In genomic region chr17:49386373-49386772, GRCh38 we compare ENCODE assay signal across 14 cellular contexts. TPM values are rescaled to one million over a fixed set of nuclear protein-coding genes. Genes with fewer than 3 reads are reported as not detected.
DNase-seq lines count a peak whose midpoint lies in the region; ATAC-seq and TF ChIP-seq lines count a peak whose summit lies in the region.
"Had no signal": no experiment of that assay in that cellular context is flagged by ENCODE, and none has a peak within 500 bp of the region (broad histone marks: within the 10 kb centered on the region; RNA-seq: fewer than 3 reads in every experiment).

No MANE protein-coding gene starts in this region.

- H3K4me3 Mint-ChIP-seq in activated CD4-positive, alpha-beta T cell treated with anti-CD3 and anti-CD28 coated beads, Interleukin-2, amount 10 ng/mL, durations not matched to agents 7 days and 5 days, result no peak overlapping the region
- no peak overlapping the region for H3K4me3 Mint-ChIP-seq in activated CD4-positive, alpha-beta T cell treated with anti-CD3 and anti-CD28 coated beads for 36 hours
- H3K4me3 Mint-ChIP-seq in activated B cell treated with CpG ODN at 0.5 μM for 24 hours, result no peak overlapping the region
- H3K4me3 Mint-ChIP-seq in neural crest cell, result no peak overlapping the region
- no peak overlapping the region for H3K4me3 Mint-ChIP-seq in activated naive CD4-positive, alpha-beta T cell treated with anti-CD3 and anti-CD28 coated beads, Interleukin-2, amount 10 ng/mL, durations not matched to agents 7 days and 5 days
- H3K4me3 Mint-ChIP-seq: CD4-positive, alpha-beta T cell; GM23338 had no signal

- H3K9me3 ChIP-seq in BLaER1, result no peaks in the 10 kb centered on the region

- peak overlapping the region; percentile 91; the same call in 1 of the 2 replicates for H3K27ac ChIP-seq in BLaER1
- H3K27ac ChIP-seq: 22Rv1, HL-60 had no signal

- no peak for ATAC-seq in activated CD4-positive, alpha-beta T cell treated with anti-CD3 and anti-CD28 coated beads for 36 hours
- ATAC-seq in activated B cell treated with CpG ODN at 0.5 μM for 24 hours (ENCODE audit: low read depth), result no peak
- ATAC-seq: GM23338 had no signal

- no peak for DNase-seq in activated CD4-positive, alpha-beta T cell treated with anti-CD3 and anti-CD28 coated beads, Interleukin-2, amount 10 ng/mL, durations not matched to agents 7 days and 5 days
- no peak for DNase-seq in activated CD4-positive, alpha-beta T cell treated with anti-CD3 and anti-CD28 coated beads for 36 hours
- DNase-seq in activated B cell treated with CpG ODN at 0.5 μM for 24 hours, result no peak
- DNase-seq in neural crest cell (ENCODE audit: low read depth, low spot score), result no peak
- no peak for DNase-seq in activated naive CD4-positive, alpha-beta T cell treated with anti-CD3 and anti-CD28 coated beads, Interleukin-2, amount 10 ng/mL, durations not matched to agents 7 days and 5 days
- no peak for DNase-seq in NCI-H2227 (lab: John Stamatoyannopoulos, UW; ENCODE audit: unreplicated experiment)
- no peak for DNase-seq in G401 (ENCODE audit: low spot score)
- DNase-seq: CD4-positive, alpha-beta T cell; DMS79; H7 had no signal

- H3K4me1 Mint-ChIP-seq in activated CD4-positive, alpha-beta T cell treated with anti-CD3 and anti-CD28 coated beads, Interleukin-2, amount 10 ng/mL, durations not matched to agents 7 days and 5 days, result peaks cover 47% of the 10 kb centered on the region
- peaks cover 42% of the 10 kb centered on the region for H3K4me1 Mint-ChIP-seq in activated CD4-positive, alpha-beta T cell treated with anti-CD3 and anti-CD28 coated beads for 36 hours
- peaks cover 66% of the 10 kb centered on the region for H3K4me1 Mint-ChIP-seq in activated B cell treated with CpG ODN at 0.5 μM for 24 hours
- H3K4me1 Mint-ChIP-seq in neural crest cell, result peaks cover 35% of the 10 kb centered on the region
- peaks cover 52% of the 10 kb centered on the region for H3K4me1 Mint-ChIP-seq in activated naive CD4-positive, alpha-beta T cell treated with anti-CD3 and anti-CD28 coated beads, Interleukin-2, amount 10 ng/mL, durations not matched to agents 7 days and 5 days

- H4K20me1 ChIP-seq in BLaER1, result no peaks in the 10 kb centered on the region

- H3K9ac ChIP-seq in BLaER1, result no peak overlapping the region

- H3K4me3 ChIP-seq in BLaER1, result no peak overlapping the region
- H3K4me3 ChIP-seq: GM23338 had no signal

- no peaks in the 10 kb centered on the region for H3K36me3 ChIP-seq in BLaER1

- CTCF ChIA-PET in activated CD4-positive, alpha-beta T cell treated with anti-CD3 and anti-CD28 coated beads, Interleukin-2, amount 10 ng/mL, durations not matched to agents 7 days and 5 days (lab: Charles Lee), result interaction anchor here (1.0 to 1.5 kb wide), 3 partner anchors 11 to 18 kb away, joined by 3 to 9 read pairs (median 3); no protein-coding TSS in a partner anchor
- CTCF ChIA-PET in activated CD4-positive, alpha-beta T cell treated with anti-CD3 and anti-CD28 coated beads for 36 hours (lab: Charles Lee), result interaction anchor here (1.0 to 2.5 kb wide), 6 partner anchors 18 to 94 kb away, joined by 3 to 7 read pairs (median 3); no protein-coding TSS in a partner anchor
- CTCF ChIA-PET in activated B cell treated with CpG ODN at 0.5 μM for 24 hours (lab: Charles Lee), result interaction anchor here (0.7 to 1.4 kb wide), 4 partner anchors 13 to 206 kb away, joined by 3 to 4 read pairs (median 3); no protein-coding TSS in a partner anchor
- CTCF ChIA-PET in activated naive CD4-positive, alpha-beta T cell treated with anti-CD3 and anti-CD28 coated beads, Interleukin-2, amount 10 ng/mL, durations not matched to agents 7 days and 5 days (lab: Charles Lee), result interaction anchor here (1.3 to 1.9 kb wide), 2 partner anchors 15 to 18 kb away, joined by 3 to 10 read pairs; no protein-coding TSS in a partner anchor

- no peak overlapping the region; the same call in 1 of the 2 replicates for H3K4me2 ChIP-seq in BLaER1
- H3K4me2 ChIP-seq: GM23338 had no signal

- H3K27me3 ChIP-seq in BLaER1, result no peaks in the 10 kb centered on the region

- no peak for TF ChIP-seq CTCF in activated B cell treated with CpG ODN at 0.5 μM for 24 hours (IDR thresholded peaks at IDR 0.05)
- TF ChIP-seq CTCF in neural crest cell (conservative IDR thresholded peaks at IDR 0.05), result no peak

- intact Hi-C loops in activated CD4-positive, alpha-beta T cell treated with anti-CD3 and anti-CD28 coated beads for 36 hours (cut with DNase I, micrococcal nuclease), result no loop called here
- intact Hi-C loops in activated B cell treated with CpG ODN at 0.5 μM for 24 hours (cut with micrococcal nuclease), result no loop called here

- H3K9me3 Mint-ChIP-seq in activated CD4-positive, alpha-beta T cell treated with anti-CD3 and anti-CD28 coated beads, Interleukin-2, amount 10 ng/mL, durations not matched to agents 7 days and 5 days, result no peaks in the 10 kb centered on the region
- no peaks in the 10 kb centered on the region for H3K9me3 Mint-ChIP-seq in activated CD4-positive, alpha-beta T cell treated with anti-CD3 and anti-CD28 coated beads for 36 hours (ENCODE audit: low read depth)
- no peaks in the 10 kb centered on the region for H3K9me3 Mint-ChIP-seq in activated B cell treated with CpG ODN at 0.5 μM for 24 hours
- peaks cover 3% of the 10 kb centered on the region for H3K9me3 Mint-ChIP-seq in neural crest cell
- peaks cover 4% of the 10 kb centered on the region for H3K9me3 Mint-ChIP-seq in activated naive CD4-positive, alpha-beta T cell treated with anti-CD3 and anti-CD28 coated beads, Interleukin-2, amount 10 ng/mL, durations not matched to agents 7 days and 5 days
- H3K9me3 Mint-ChIP-seq: CD4-positive, alpha-beta T cell; GM23338 had no signal

- H3K27ac Mint-ChIP-seq in activated CD4-positive, alpha-beta T cell treated with anti-CD3 and anti-CD28 coated beads, Interleukin-2, amount 10 ng/mL, durations not matched to agents 7 days and 5 days, result peak overlapping the region; percentile 69
- H3K27ac Mint-ChIP-seq in activated CD4-positive, alpha-beta T cell treated with anti-CD3 and anti-CD28 coated beads for 36 hours, result no peak overlapping the region
- H3K27ac Mint-ChIP-seq in activated B cell treated with CpG ODN at 0.5 μM for 24 hours, result peak overlapping the region; percentile 35
- H3K27ac Mint-ChIP-seq in neural crest cell (ENCODE audit: unreplicated experiment), result peak overlapping the region; percentile 50
- no peak overlapping the region for H3K27ac Mint-ChIP-seq in activated naive CD4-positive, alpha-beta T cell treated with anti-CD3 and anti-CD28 coated beads, Interleukin-2, amount 10 ng/mL, durations not matched to agents 7 days and 5 days
- H3K27ac Mint-ChIP-seq: GM23338 had no signal

- in situ Hi-C loops in G401 (cut with HindIII; ENCODE audit: low sequenced_read_pairs), result no loop called here

- H3K36me3 Mint-ChIP-seq in activated CD4-positive, alpha-beta T cell treated with anti-CD3 and anti-CD28 coated beads, Interleukin-2, amount 10 ng/mL, durations not matched to agents 7 days and 5 days (ENCODE audit: low read depth), result peaks cover 1% of the 10 kb centered on the region
- no peaks in the 10 kb centered on the region for H3K36me3 Mint-ChIP-seq in activated CD4-positive, alpha-beta T cell treated with anti-CD3 and anti-CD28 coated beads for 36 hours (ENCODE audit: low read depth)
- no peaks in the 10 kb centered on the region for H3K36me3 Mint-ChIP-seq in activated B cell treated with CpG ODN at 0.5 μM for 24 hours (ENCODE audit: low read depth)
- H3K36me3 Mint-ChIP-seq in neural crest cell (ENCODE audit: low read depth), result no peaks in the 10 kb centered on the region
- H3K36me3 Mint-ChIP-seq in activated naive CD4-positive, alpha-beta T cell treated with anti-CD3 and anti-CD28 coated beads, Interleukin-2, amount 10 ng/mL, durations not matched to agents 7 days and 5 days, result peaks cover 19% of the 10 kb centered on the region

- peaks cover 80% of the 10 kb centered on the region for H3K4me1 ChIP-seq in BLaER1

- H3K27me3 Mint-ChIP-seq in activated CD4-positive, alpha-beta T cell treated with anti-CD3 and anti-CD28 coated beads, Interleukin-2, amount 10 ng/mL, durations not matched to agents 7 days and 5 days, result peaks cover 3% of the 10 kb centered on the region
- no peaks in the 10 kb centered on the region for H3K27me3 Mint-ChIP-seq in activated CD4-positive, alpha-beta T cell treated with anti-CD3 and anti-CD28 coated beads for 36 hours
- H3K27me3 Mint-ChIP-seq in activated B cell treated with CpG ODN at 0.5 μM for 24 hours, result no peaks in the 10 kb centered on the region
- no peaks in the 10 kb centered on the region for H3K27me3 Mint-ChIP-seq in neural crest cell (ENCODE audit: low read depth)
- H3K27me3 Mint-ChIP-seq in activated naive CD4-positive, alpha-beta T cell treated with anti-CD3 and anti-CD28 coated beads, Interleukin-2, amount 10 ng/mL, durations not matched to agents 7 days and 5 days, result peaks cover 30% of the 10 kb centered on the region
- H3K27me3 Mint-ChIP-seq: CD4-positive, alpha-beta T cell had no signal

- POLR2A ChIA-PET in activated CD4-positive, alpha-beta T cell treated with anti-CD3 and anti-CD28 coated beads, Interleukin-2, amount 10 ng/mL, durations not matched to agents 7 days and 5 days (lab: Charles Lee), result no interaction called here
- POLR2A ChIA-PET in activated CD4-positive, alpha-beta T cell treated with anti-CD3 and anti-CD28 coated beads for 36 hours (lab: Charles Lee), result no interaction called here
- POLR2A ChIA-PET in activated B cell treated with CpG ODN at 0.5 μM for 24 hours (lab: Charles Lee), result interaction anchor here (0.5 to 5.8 kb wide), 3 partner anchors 23 to 46 kb away, joined by 3 to 109 read pairs (median 3); partner anchors contain the start of gene ZNF652

RNA-seq across cellular contexts. Expression of gene ZNF652, which starts 24.3 kb away (rescaled TPM):
- 10 to 100 TPM; 32.1 to 36.2 TPM for total RNA-seq in activated CD4-positive, alpha-beta T cell treated with anti-CD3 and anti-CD28 coated beads, Interleukin-2, amount 10 ng/mL, durations not matched to agents 7 days and 5 days
- total RNA-seq in activated CD4-positive, alpha-beta T cell treated with anti-CD3 and anti-CD28 coated beads for 36 hours, result 1 to 10 TPM; 5.2 to 7.0 TPM
- 37.1 and 40.6 TPM in 2 replicates for total RNA-seq in activated B cell treated with CpG ODN at 0.5 μM for 24 hours
- total RNA-seq in neural crest cell, result 42.1 and 44.1 TPM in 2 replicates
- total RNA-seq in G401 (2014; rRNA removed; shearing (Covaris generic)), result 10.2 and 20.2 TPM in 2 replicates

RNA-seq across cellular contexts. Expression of gene PHB1, which starts 28.3 kb away (rescaled TPM):
- 100 to 1,000 TPM; 132 to 153 TPM for total RNA-seq in activated CD4-positive, alpha-beta T cell treated with anti-CD3 and anti-CD28 coated beads, Interleukin-2, amount 10 ng/mL, durations not matched to agents 7 days and 5 days
- total RNA-seq in activated CD4-positive, alpha-beta T cell treated with anti-CD3 and anti-CD28 coated beads for 36 hours, result 100 to 1,000 TPM; 346 to 350 TPM
- 184 and 214 TPM in 2 replicates for total RNA-seq in activated B cell treated with CpG ODN at 0.5 μM for 24 hours
- 248 and 256 TPM in 2 replicates for total RNA-seq in neural crest cell
- 268 and 273 TPM in 2 replicates for total RNA-seq in G401 (2014; rRNA removed; shearing (Covaris generic))

Comparison
In these comparisons a context has a peak if more than half of its experiments do, and no peak if none do; other contexts are left out.
1. H3K27ac Mint-ChIP-seq: peak in activated CD4-positive, alpha-beta T cell treated with anti-CD3 and anti-CD28 coated beads, Interleukin-2, amount 10 ng/mL, durations not matched to agents 7 days and 5 days (single experiment), activated B cell treated with CpG ODN at 0.5 μM for 24 hours (single experiment) and neural crest cell (single experiment); none in activated CD4-positive, alpha-beta T cell treated with anti-CD3 and anti-CD28 coated beads for 36 hours (single experiment) and activated naive CD4-positive, alpha-beta T cell treated with anti-CD3 and anti-CD28 coated beads, Interleukin-2, amount 10 ng/mL, durations not matched to agents 7 days and 5 days (single experiment).